10 cellular contexts compared by ENCODE assay signal in the genomic region with DNA sequence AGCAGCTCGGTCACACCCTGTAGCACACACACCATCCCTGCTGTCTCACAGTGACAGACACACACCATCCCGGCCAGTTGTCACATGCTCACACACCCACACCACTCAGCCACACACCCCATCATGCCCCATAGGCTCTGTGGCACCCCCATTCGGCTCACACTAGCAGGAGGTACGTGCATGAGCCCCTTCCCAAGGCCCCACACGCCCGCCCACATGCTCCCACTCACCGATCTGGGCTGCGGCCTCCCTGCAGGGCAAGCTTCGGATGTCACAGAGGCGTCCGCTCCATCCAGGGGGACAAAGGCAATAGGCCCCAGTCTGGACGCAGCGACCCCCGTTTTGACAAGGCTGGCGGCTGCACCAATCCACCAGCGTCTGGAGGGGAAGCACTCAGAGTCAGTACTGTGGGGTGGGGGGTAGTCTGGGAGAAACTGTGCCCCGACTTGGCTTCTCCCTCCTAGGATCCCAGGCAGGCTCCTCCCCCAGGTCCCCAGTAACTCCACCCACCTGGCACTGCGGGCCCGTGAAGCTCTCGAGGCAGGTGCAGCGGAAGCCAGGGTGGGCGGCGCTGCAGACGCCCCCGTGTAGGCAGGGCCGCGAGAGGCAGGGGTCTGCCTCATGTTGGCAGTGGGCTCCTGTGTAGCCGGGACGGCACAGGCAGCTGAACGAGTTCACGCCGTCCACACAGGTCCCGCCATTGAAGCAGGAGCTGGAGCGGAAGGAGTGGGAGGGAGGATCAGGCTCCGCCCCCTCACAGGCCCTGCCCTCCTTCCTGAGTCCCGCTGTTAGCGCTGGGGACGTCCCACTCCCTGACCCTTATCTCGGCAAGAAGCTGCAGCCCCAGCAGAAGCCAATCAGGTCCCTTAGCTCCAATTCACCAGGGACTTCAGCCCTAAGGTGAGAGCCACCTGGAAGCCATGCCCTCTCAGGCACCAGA. TPM values are rescaled to one million over a fixed set of nuclear protein-coding genes. Genes with fewer than 3 reads are reported as not detected.
DNase-seq lines count a peak whose midpoint lies in the region; ATAC-seq and TF ChIP-seq lines count a peak whose summit lies in the region.
"Had no signal": no experiment of that assay in that cellular context is flagged by ENCODE, and none has a peak within 500 bp of the region (broad histone marks: within the 10 kb centered on the region; RNA-seq: fewer than 3 reads in every experiment).

No MANE protein-coding gene starts in this region.

- no peaks in the 10 kb centered on the region for H3K27me3 ChIP-seq in A673 (replicated peaks; ENCODE audit: insufficient read depth, low read depth, low read length, poor library complexity)
- H3K27me3 ChIP-seq in HUES6 (ENCODE audit: control insufficient read depth, insufficient read depth, low read length): no peaks in the 10 kb centered on the region
- H3K27me3 ChIP-seq: thyroid gland had no signal

- no peak for TF ChIP-seq POLR2A in lower leg skin (IDR thresholded peaks at IDR 0.05)

- intact Hi-C loops in A673 (cut with micrococcal nuclease; ENCODE audit: unreplicated experiment): no loop called here
- intact Hi-C loops in lower leg skin (cut with DNase I; ENCODE audit: low total_unique reads): no loop called here

- ATAC-seq in GM18511 (IDR thresholded peaks at IDR 0.05; ENCODE audit: unreplicated experiment) (no peak), HG03457 (IDR thresholded peaks at IDR 0.05; ENCODE audit: unreplicated experiment) (no peak)

- DNase-seq in A673 (ENCODE audit: low spot score) (peak; percentile 85), inferior parietal cortex (ENCODE audit: extremely low spot score) (peak; percentile 4), lower leg skin (ENCODE audit: low spot score in 2 of 2) (no peak)
- no peak for DNase-seq in activated CD4-positive, alpha-beta T cell treated with anti-CD3 and anti-CD28 coated beads for 4 hours

- peak overlapping the region; percentile 56 for H3K4me3 ChIP-seq in A673 (ENCODE audit: low read depth, low read length, poor library complexity, severe bottlenecking)
- H3K4me3 ChIP-seq in HUES6 (ENCODE audit: low read depth, low read length): peak overlapping the region; percentile 50
- no peak overlapping the region for H3K4me3 ChIP-seq in lower leg skin (ENCODE audit: low read depth, poor library complexity, severe bottlenecking)
- H3K4me3 ChIP-seq: thyroid gland had no signal

- H3K36me3 ChIP-seq in A673 (ENCODE audit: insufficient read depth, low read length, poor library complexity, severe bottlenecking): no peaks in the 10 kb centered on the region
- H3K36me3 ChIP-seq in HUES6 (ENCODE audit: control insufficient read depth, insufficient read depth, low read length): peaks cover 59% of the 10 kb centered on the region
- H3K36me3 ChIP-seq: thyroid gland had no signal

- H3K4me1 ChIP-seq in A673 (ENCODE audit: insufficient read depth, low read length, poor library complexity, severe bottlenecking) (peaks cover 17% of the 10 kb centered on the region), HUES6 (ENCODE audit: control insufficient read depth, insufficient read depth, low read length) (peaks cover 9% of the 10 kb centered on the region)

- TF ChIP-seq CTCF in A673 (conservative IDR thresholded peaks at IDR 0.05; ENCODE audit: low read depth, low read length): no peak
- TF ChIP-seq CTCF in lower leg skin (IDR thresholded peaks at IDR 0.05): no peak

- no TSS peak for BruUV-seq in A673 (replicated peaks; lab: Mats Ljungman, UMichigan)

- no peak overlapping the region for H3K9ac ChIP-seq in HUES6 (ENCODE audit: low read length)

- H3K9me3 ChIP-seq in A673 (ENCODE audit: low read depth, low read length, poor library complexity, severe bottlenecking): no peaks in the 10 kb centered on the region
- H3K9me3 ChIP-seq in HUES6 (ENCODE audit: control insufficient read depth, insufficient read depth, low read depth, low read length): no peaks in the 10 kb centered on the region
- H3K9me3 ChIP-seq: thyroid gland had no signal

- POLR2A ChIA-PET in A673 (lab: Charles Lee; ENCODE audit: low non-redundant PET): interaction anchor here (0.6 kb wide), 2 partner anchors 142 to 162 kb away, joined by 3 read pairs; no protein-coding TSS in a partner anchor

- CTCF ChIA-PET in A673 (lab: Charles Lee): interaction anchor here (0.6 to 1.0 kb wide), 2 partner anchors 71 to 375 kb away, joined by 3 read pairs; no protein-coding TSS in a partner anchor

- 75 to 82% methylated on average over 33 to 37 of the region's 39 CpGs for WGBS in lower leg skin, 2 donors

- H3K27ac ChIP-seq in A673 (ENCODE audit: low read depth, low read length, poor library complexity, severe bottlenecking) (no peak overlapping the region), HUES6 (ENCODE audit: low read depth, low read length) (no peak overlapping the region)
- H3K27ac ChIP-seq: thyroid gland had no signal

TF ChIP-seq in PFSK-1, 5 proteins besides CTCF, POLR2A, EP300 and RAD21:
- TF ChIP-seq SIN3A (IDR thresholded peaks at IDR 0.05; ENCODE audit: borderline replicate concordance, insufficient read depth, low read length) (no peak), TAF1 (IDR thresholded peaks at IDR 0.05; ENCODE audit: borderline replicate concordance, insufficient read depth, low read length) (no peak), FOXP2 (optimal IDR thresholded peaks at IDR 0.05; ENCODE audit: borderline replicate concordance, extremely low read depth, extremely low read length, insufficient read depth) (peak; percentile 48)
TF ChIP-seq in PFSK-1: peak in this region for 1.

RNA-seq across cellular contexts. Expression of a gene that starts 20.1 kb away (rescaled TPM):
- total RNA-seq in A673 (2021) (19.7 and 41.9 TPM in 2 replicates), lower leg skin (100 to 1,000 TPM; 215 to 332 (median 251) TPM)
- polyA plus RNA-seq in PFSK-1 (2012; ENCODE audit: insufficient read length, low read depth): 45.7 TPM
- total RNA-seq: activated CD8-positive, alpha-beta memory T cell treated with anti-CD3 and anti-CD28 coated beads for 36 hours had no signal

RNA-seq across cellular contexts. Expression of a gene that starts 51.5 kb away (rescaled TPM):
- total RNA-seq in A673 (2021) (0.73 and 1.2 TPM in 2 replicates), lower leg skin (100 to 1,000 TPM in 1 of 4 donors, 10 to 100 TPM in 3; 74.6 to 138 (median 88.9) TPM)
- polyA plus RNA-seq in PFSK-1 (2012; ENCODE audit: insufficient read length, low read depth): 0.21 TPM

Comparison
In these comparisons a context has a peak if more than half of its experiments do, and no peak if none do; other contexts are left out.
1. DNase-seq: peak in A673 (single experiment) and inferior parietal cortex (single experiment); none in lower leg skin (0 of 2) and activated CD4-positive, alpha-beta T cell treated with anti-CD3 and anti-CD28 coated beads for 4 hours (0 of 2).
2. RNA of a gene that starts 51.5 kb away (total RNA-seq): 74.6 to 138 TPM in lower leg skin; 0.73 to 1.2 TPM in A673; every median in the first group is over 10 times any median in the second.